15 cellular contexts compared by ENCODE assay signal in the genomic region with DNA sequence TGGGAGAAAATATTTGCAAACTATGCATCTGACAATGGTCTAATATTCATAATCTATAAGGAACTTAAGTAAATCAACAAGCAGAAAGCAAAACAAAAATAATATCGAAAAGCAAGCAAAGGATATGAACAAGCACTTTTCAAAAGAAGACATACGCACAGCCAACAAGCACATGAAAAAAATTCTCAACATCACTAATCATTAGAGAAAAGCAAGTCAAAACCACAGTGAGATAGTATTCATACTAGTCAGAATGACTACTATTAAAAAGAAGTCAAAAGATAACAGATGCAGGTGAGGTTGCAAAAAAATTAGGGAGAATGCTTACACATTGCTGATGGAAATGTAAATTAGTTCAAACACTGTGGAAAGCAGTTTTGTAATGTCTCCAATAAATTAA.
DNase-seq lines count a peak whose midpoint lies in the region; ATAC-seq and TF ChIP-seq lines count a peak whose summit lies in the region.
"Had no signal": no experiment of that assay in that cellular context is flagged by ENCODE, and none has a peak within 500 bp of the region (broad histone marks: within the 10 kb centered on the region; RNA-seq: fewer than 3 reads in every experiment).

No MANE protein-coding gene starts in this region.

- no peak overlapping the region for H3K27ac ChIP-seq in RWPE2 (ENCODE audit: poor library complexity, severe bottlenecking)
- H3K27ac ChIP-seq in foreskin keratinocyte = peak overlapping the region; percentile 96
- no peak overlapping the region for H3K27ac ChIP-seq in endodermal cell (ENCODE audit: low read depth, low read length)
- H3K27ac ChIP-seq in psoas muscle = no peak overlapping the region
- H3K27ac ChIP-seq: GM23248 had no signal

- ATAC-seq in RWPE2 (ENCODE audit: low read depth) = peak; percentile 42; the same call in 1 of the 3 replicates
- ATAC-seq in foreskin keratinocyte = peak; percentile 84
- no peak for ATAC-seq in psoas muscle
- ATAC-seq: HCT116 had no signal

- H3K4me1 ChIP-seq in RWPE2 (ENCODE audit: insufficient read depth, poor library complexity, severe bottlenecking) = peaks cover under 1% of the 10 kb centered on the region
- H3K4me1 ChIP-seq in foreskin keratinocyte = peaks cover 48% of the 10 kb centered on the region
- no peaks in the 10 kb centered on the region for H3K4me1 ChIP-seq in endodermal cell (ENCODE audit: control insufficient read depth, insufficient read depth, low read length)
- no peaks in the 10 kb centered on the region for H3K4me1 ChIP-seq in psoas muscle

- H3K27me3 ChIP-seq in RWPE2 (ENCODE audit: insufficient read depth, poor library complexity, severe bottlenecking) (no peaks in the 10 kb centered on the region), foreskin keratinocyte (no peaks in the 10 kb centered on the region), endodermal cell (ENCODE audit: control insufficient read depth, insufficient read depth, low read length, poor library complexity, severe bottlenecking) (no peaks in the 10 kb centered on the region), psoas muscle (ENCODE audit: insufficient read depth in 3 of 3, low read length in 2 of 3) (no peaks in the 10 kb centered on the region)

- H3K4me1 Mint-ChIP-seq in endodermal cell = no peaks in the 10 kb centered on the region
- H3K4me1 Mint-ChIP-seq: B cell had no signal

- 91 to 100% methylated on average over 2 of the region's 2 CpGs for WGBS in endodermal cell (ENCODE audit: insufficient coverage in 1 of 2, insufficient read length in 1 of 2), 2 experiments
- WGBS in psoas muscle, 3 donors = 92 to 98% (median 96%) methylated on average over 2 of the region's 2 CpGs

- peak; percentile 31 for DNase-seq in M059J (ENCODE audit: low read depth)
- DNase-seq in RWPE2 (ENCODE audit: low spot score) = no peak
- DNase-seq in epithelial cell of esophagus (ENCODE audit: low read depth) = peak; percentile 57
- DNase-seq in foreskin keratinocyte = peak; percentile 85 to 94
- no peak for DNase-seq in endodermal cell
- no peak for DNase-seq in globus pallidus (ENCODE audit: low spot score)
- no peak for DNase-seq in psoas muscle
- DNase-seq in nucleus accumbens (lab: John Stamatoyannopoulos, UW) = no peak
- DNase-seq: C1 segment of cervical spinal cord; Calu3; CD4-positive, alpha-beta T cell; DMS 273 treated with DMSO at 0.1 percent for 48 hours; GM23248 had no signal

- TF ChIP-seq CTCF in RWPE2 (IDR thresholded peaks at IDR 0.05; ENCODE audit: poor library complexity, severe bottlenecking) (no peak), epithelial cell of esophagus (IDR thresholded peaks at IDR 0.05; ENCODE audit: insufficient read depth, low read depth, low read length, missing control alignments) (no peak), foreskin keratinocyte (conservative IDR thresholded peaks at IDR 0.05) (no peak), endodermal cell (conservative IDR thresholded peaks at IDR 0.05) (no peak), psoas muscle (IDR thresholded peaks at IDR 0.05) (no peak)

- no peaks in the 10 kb centered on the region for H3K36me3 Mint-ChIP-seq in endodermal cell (ENCODE audit: low read depth)

- H3K4me3 ChIP-seq in RWPE2 (ENCODE audit: severe bottlenecking) = no peak overlapping the region
- H3K4me3 ChIP-seq in epithelial cell of esophagus (ENCODE audit: low read length) = no peak overlapping the region
- H3K4me3 ChIP-seq in endodermal cell (ENCODE audit: low read length) = no peak overlapping the region
- no peak overlapping the region for H3K4me3 ChIP-seq in psoas muscle
- H3K4me3 ChIP-seq: GM23248 had no signal

- no peak overlapping the region for H3K4me3 Mint-ChIP-seq in endodermal cell
- H3K4me3 Mint-ChIP-seq: B cell; CD4-positive, alpha-beta T cell had no signal

- H3K36me3 ChIP-seq in RWPE2 (ENCODE audit: low read depth) (no peaks in the 10 kb centered on the region), endodermal cell (ENCODE audit: control insufficient read depth, insufficient read depth, low read length) (no peaks in the 10 kb centered on the region), psoas muscle (ENCODE audit: insufficient read depth in 1 of 2, low read depth in 1 of 2) (no peaks in the 10 kb centered on the region)

- no peak overlapping the region for H3K9ac ChIP-seq in endodermal cell (ENCODE audit: extremely low read depth, low read length, poor library complexity, severe bottlenecking)
- H3K9ac ChIP-seq: GM23248 had no signal

- H3K27ac Mint-ChIP-seq in endodermal cell = no peak overlapping the region
- H3K27ac Mint-ChIP-seq: B cell; CD4-positive, alpha-beta T cell had no signal

- intact Hi-C loops in psoas muscle (cut with DNase I) = no loop called here

- no peaks in the 10 kb centered on the region for H3K27me3 Mint-ChIP-seq in endodermal cell (ENCODE audit: insufficient read depth)
- H3K27me3 Mint-ChIP-seq: B cell; CD4-positive, alpha-beta T cell had no signal

- H3K9me3 Mint-ChIP-seq in endodermal cell = no peaks in the 10 kb centered on the region

- H3K9me3 ChIP-seq in RWPE2 (ENCODE audit: severe bottlenecking) (no peaks in the 10 kb centered on the region), endodermal cell (ENCODE audit: control insufficient read depth, low read length) (no peaks in the 10 kb centered on the region), psoas muscle (no peaks in the 10 kb centered on the region)

Comparison
In these comparisons a context has a peak if more than half of its experiments do, and no peak if none do; other contexts are left out.
1. DNase-seq: peak in M059J (single experiment), epithelial cell of esophagus (single experiment) and foreskin keratinocyte (2 of 2); none in RWPE2 (single experiment), endodermal cell (single experiment), globus pallidus (single experiment), psoas muscle (0 of 2) and nucleus accumbens (0 of 56).
2. ATAC-seq: peak in RWPE2 (single experiment) and foreskin keratinocyte (single experiment); none in psoas muscle (0 of 4).